Comparison of ENCODE assay signal across 1 cellular context in genomic region chr4:1717129-1718094, GRCh38.
TF ChIP-seq lines count a peak whose summit lies in the region.

No MANE protein-coding gene starts in this region.

TF ChIP-seq in H1, 55 proteins besides CTCF, POLR2A, EP300 and RAD21:
- no peak for TF ChIP-seq TAF7 (optimal IDR thresholded peaks at IDR 0.05; ENCODE audit: borderline replicate concordance, low read depth, low read length)
